ENCODE assay signal across 7 cellular contexts in the genomic region with DNA sequence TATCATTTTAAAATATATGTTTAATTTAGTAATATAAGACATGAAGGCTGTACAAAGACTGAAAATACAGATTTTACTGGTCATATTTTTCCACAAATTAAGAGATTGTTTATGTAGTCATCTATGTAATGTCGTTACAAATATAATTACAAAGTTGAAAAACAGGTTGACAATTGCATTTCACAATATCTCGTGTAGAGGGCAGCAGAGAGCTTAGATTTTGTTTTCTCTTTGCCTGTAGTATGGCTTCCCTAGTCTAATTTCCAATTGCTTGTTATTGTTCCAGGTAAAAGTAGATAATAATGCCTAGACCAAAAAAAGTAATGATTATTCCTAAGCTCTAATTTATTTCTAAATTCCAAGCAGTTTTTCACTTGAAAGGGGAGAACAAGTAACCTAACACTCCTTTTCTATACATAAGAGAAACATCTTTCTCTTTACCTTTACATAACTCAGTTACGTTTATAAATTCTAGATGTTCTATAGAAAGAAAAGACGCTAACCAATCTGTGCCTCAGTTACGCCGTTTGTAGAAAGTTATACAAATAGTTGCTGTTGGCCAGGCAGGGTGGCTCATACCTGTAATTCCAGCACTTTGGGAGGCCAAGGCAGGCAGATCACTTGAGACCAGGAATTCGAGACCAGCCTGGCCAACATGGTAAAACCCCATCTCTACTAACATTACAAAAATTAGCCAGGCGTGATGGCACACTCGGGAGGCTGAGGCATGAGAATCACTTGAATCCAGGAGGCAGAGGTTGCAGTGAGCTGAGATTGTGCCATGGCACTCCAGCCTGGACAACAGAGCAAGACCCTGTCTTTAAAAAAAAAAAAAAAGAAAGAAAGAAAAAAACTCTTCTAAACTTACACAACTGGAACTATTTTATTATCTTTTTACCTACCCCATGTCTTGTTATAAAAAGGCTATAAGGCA. TPM values are rescaled to one million over a fixed set of nuclear protein-coding genes. Genes with fewer than 3 reads are reported as not detected.
A peak's percentile ranks its signal among the peaks of the same experiment; 100 is the strongest.
DNase-seq lines count a peak whose midpoint lies in the region; ATAC-seq, FAIRE-seq and TF ChIP-seq lines count a peak whose summit lies in the region.

No MANE protein-coding gene starts in this region.

- no peaks in the 10 kb centered on the region for H3K27me3 ChIP-seq in H7 (ENCODE audit: control insufficient read depth, insufficient read depth, low read length)

- H3K4me3 ChIP-seq in HFF-Myc (replicated peaks; ENCODE audit: low read depth, low read length) (no peak overlapping the region), H7 (ENCODE audit: insufficient read depth, low read depth, low read length) (no peak overlapping the region)

- H3K36me3 ChIP-seq in H7 (replicated peaks; ENCODE audit: control insufficient read depth, insufficient read depth, low read length): no peaks in the 10 kb centered on the region; the same call in 1 of the 2 replicates

- TF ChIP-seq CTCF in HFF-Myc (IDR thresholded peaks at IDR 0.05; ENCODE audit: low read depth, low read length, missing control alignments): peak; percentile 49

- FAIRE-seq in RCC 7860 (lab: Jason Lieb, UNC): peak; percentile 80

- DNase-seq in DMS153 (lab: John Stamatoyannopoulos, UW) (peak; percentile 7), HFF-Myc (ENCODE audit: extremely low read depth, low read depth) (no peak), RCC 7860 (ENCODE audit: low spot score) (peak; percentile 27), dedifferentiated amniotic fluid mesenchymal stem cell (ENCODE audit: extremely low spot score) (peak; percentile 68), mucosa of gallbladder (ENCODE audit: low spot score) (peak; percentile 58), H7 (no peak)

- no peak for ATAC-seq in HG03469 (IDR thresholded peaks at IDR 0.05; ENCODE audit: unreplicated experiment)

RNA-seq across cellular contexts. Expression of gene NET1, which starts 30.0 kb away (rescaled TPM):
- total RNA-seq in mucosa of gallbladder: 85.8 TPM
- total RNA-seq in H7 (2014; rRNA removed; shearing (Covaris generic)): 44.0 and 62.9 TPM in 2 replicates

RNA-seq across cellular contexts. Expression of gene TUBAL3, which starts 37.7 kb away (rescaled TPM):
- total RNA-seq in mucosa of gallbladder: 0.49 TPM
- total RNA-seq in H7 (2014; rRNA removed; shearing (Covaris generic)): 0.11 TPM in 1 of 2 replicates, not detected in the other

RNA-seq across cellular contexts. Expression of gene CALML5, which starts 57.0 kb away (rescaled TPM):
- not detected for total RNA-seq in mucosa of gallbladder
- total RNA-seq in H7 (2014; rRNA removed; shearing (Covaris generic)): not detected in 2 replicates

Comparison
In these comparisons a context has a peak if more than half of its experiments do, and no peak if none do; other contexts are left out.
1. DNase-seq: peak in DMS153 (single experiment), RCC 7860 (single experiment), dedifferentiated amniotic fluid mesenchymal stem cell (single experiment) and mucosa of gallbladder (single experiment); none in HFF-Myc (single experiment) and H7 (single experiment).